ENCODE assay signal across 14 cellular contexts in genomic region chr22:27223317-27224177, GRCh38.
DNase-seq lines count a peak whose midpoint lies in the region; ATAC-seq and TF ChIP-seq lines count a peak whose summit lies in the region.
"Had no signal": no experiment of that assay in that cellular context is flagged by ENCODE, and none has a peak within 500 bp of the region (broad histone marks: within the 10 kb centered on the region; RNA-seq: fewer than 3 reads in every experiment).

No MANE protein-coding gene starts in this region.

- H3K27me3 ChIP-seq in IMR-90 (ENCODE audit: control insufficient read depth, insufficient read depth, low read length) (peaks cover under 1% of the 10 kb centered on the region; the same call in 1 of the 2 replicates), BE2C (no peaks in the 10 kb centered on the region)
- H3K27me3 ChIP-seq in naive thymus-derived CD4-positive, alpha-beta T cell (ENCODE audit: control insufficient read depth in 2 of 2, insufficient read depth in 2 of 2, low read length in 2 of 2), result no peaks in the 10 kb centered on the region

- POLR2A ChIA-PET in IMR-90 (lab: Charles Lee; ENCODE audit: unreplicated experiment), result no interaction called here
- POLR2A ChIA-PET in naive thymus-derived CD4-positive, alpha-beta T cell (lab: Charles Lee), result no interaction called here

- peaks cover 0 to 2% (median 0%) of the 10 kb centered on the region in 11 donors for H3K9me3 Mint-ChIP-seq in naive thymus-derived CD4-positive, alpha-beta T cell
- H3K9me3 Mint-ChIP-seq: activated CD4-positive, alpha-beta memory T cell treated with anti-CD3 and anti-CD28 coated beads for 36 hours had no signal

- no peak overlapping the region for H3K4me2 ChIP-seq in IMR-90 (ENCODE audit: low read depth, low read length)

- no peak overlapping the region for H2BK120ac ChIP-seq in IMR-90 (ENCODE audit: low read depth, low read length)

- H2BK20ac ChIP-seq in IMR-90 (ENCODE audit: low read depth, low read length), result peak overlapping the region; percentile 55; the same call in 1 of the 2 replicates

- H3K4me3 Mint-ChIP-seq in naive thymus-derived CD4-positive, alpha-beta T cell, result no peak overlapping the region
- H3K4me3 Mint-ChIP-seq: activated CD4-positive, alpha-beta memory T cell treated with anti-CD3 and anti-CD28 coated beads for 36 hours had no signal

- TF ChIP-seq CTCF in IMR-90 (conservative IDR thresholded peaks at IDR 0.05; ENCODE audit: low read depth, low read length) (no peak), BE2C (IDR thresholded peaks at IDR 0.05; ENCODE audit: low read depth, low read length) (no peak)

- no peak overlapping the region; the same call in 1 of the 2 replicates for H2AK5ac ChIP-seq in IMR-90 (ENCODE audit: low read depth, low read length)

- no peak overlapping the region for H3K4me3 ChIP-seq in IMR-90 (ENCODE audit: insufficient read depth, low read depth, low read length)
- no peak overlapping the region for H3K4me3 ChIP-seq in naive thymus-derived CD4-positive, alpha-beta T cell (ENCODE audit: low read length)
- H3K4me3 ChIP-seq in BE2C (ENCODE audit: low read depth, low read length), result no peak overlapping the region
- H3K4me3 ChIP-seq: SK-N-MC had no signal

- in situ Hi-C loops in IMR-90 (cut with MboI; ENCODE audit: low sequenced_read_pairs), result no loop called here

- H4K91ac ChIP-seq in IMR-90 (ENCODE audit: insufficient read depth, low read depth, low read length), result no peak overlapping the region

- no peaks in the 10 kb centered on the region for H4K20me1 ChIP-seq in IMR-90 (ENCODE audit: insufficient read depth, low read length)

- intact Hi-C loops in IMR-90 (cut with micrococcal nuclease), result no loop called here
- intact Hi-C loops in naive thymus-derived CD4-positive, alpha-beta T cell (cut with micrococcal nuclease), result no loop called here

- dilution Hi-C loops in IMR-90 (cut with HindIII; ENCODE audit: low sequenced_read_pairs, unreplicated experiment), result no loop called here

- BruUV-seq in IMR-90 (replicated peaks; lab: Mats Ljungman, UMichigan), result no TSS peak

- peak; percentile 64 for ATAC-seq in IMR-90 (ENCODE audit: low read depth)
- no peak for ATAC-seq in naive thymus-derived CD4-positive, alpha-beta T cell

- H3K36me3 ChIP-seq in IMR-90 (ENCODE audit: control insufficient read depth, insufficient read depth, low read length) (no peaks in the 10 kb centered on the region), BE2C (no peaks in the 10 kb centered on the region)
- H3K36me3 ChIP-seq in naive thymus-derived CD4-positive, alpha-beta T cell (ENCODE audit: control insufficient read depth in 2 of 3, insufficient read depth in 3 of 3, low read length in 3 of 3), result no peaks in the 10 kb centered on the region

- no peak overlapping the region for H2AFZ ChIP-seq in IMR-90 (replicated peaks; ENCODE audit: low read length, poor library complexity)

- peak overlapping the region; percentile 43; the same call in 1 of the 2 replicates for H3K4ac ChIP-seq in IMR-90 (ENCODE audit: low read depth, low read length)

- TF ChIP-seq RAD21 in IMR-90 (IDR thresholded peaks at IDR 0.05; ENCODE audit: low read length), result no peak

- WGBS in IMR-90 (ENCODE audit: extremely low coverage in 2 of 2, insufficient read length in 1 of 2), 2 experiments, result no CpG with 5 or more reads among the region's 3 CpGs

- CTCF ChIA-PET in IMR-90 (lab: Yijun Ruan, JAX), result interaction anchor here (0.6 kb wide), 1 partner anchor 11 kb away, joined by 3 read pairs; no protein-coding TSS in a partner anchor
- CTCF ChIA-PET in naive thymus-derived CD4-positive, alpha-beta T cell (lab: Charles Lee), result no interaction called here

- TF ChIP-seq POLR2A in IMR-90 (IDR thresholded peaks at IDR 0.05; ENCODE audit: low read depth, low read length), result no peak

- H4K8ac ChIP-seq in IMR-90 (ENCODE audit: low read depth in 2 of 2, low read length in 2 of 2), result peak overlapping the region in 1 of 2 experiments; percentile 47; a peak in 1 of 4 replicates

- no peak overlapping the region for H2BK15ac ChIP-seq in IMR-90 (ENCODE audit: low read depth, low read length)

- no peak overlapping the region for H3K27ac Mint-ChIP-seq in naive thymus-derived CD4-positive, alpha-beta T cell
- H3K27ac Mint-ChIP-seq: activated CD4-positive, alpha-beta memory T cell treated with anti-CD3 and anti-CD28 coated beads for 36 hours had no signal

- DNase-seq in AG20443 (ENCODE audit: low spot score) (peak; percentile 83), IMR-90 (peak; percentile 89), dedifferentiated amniotic fluid mesenchymal stem cell (ENCODE audit: extremely low spot score) (peak; percentile 68), myocyte (ENCODE audit: low read depth) (peak; percentile 92), BE2C (no peak)
- no peak for DNase-seq in central memory CD4-positive, alpha-beta T cell
- no peak for DNase-seq in naive thymus-derived CD4-positive, alpha-beta T cell
- no peak for DNase-seq in activated naive CD4-positive, alpha-beta T cell treated with anti-CD3 and anti-CD28 coated beads, Interleukin-2, amount 50 U/mL, for 16 hours
- DNase-seq: activated CD4-positive, alpha-beta memory T cell treated with anti-CD3 and anti-CD28 coated beads for 36 hours; foreskin melanocyte; KBM-7; NCI-H345; stimulated activated CD4-positive, alpha-beta T cell treated with anti-CD3 and anti-CD28 coated beads, Interleukin-15, amount 100 ng/mL, for 24 hours had no signal

- H3K4me1 Mint-ChIP-seq in naive thymus-derived CD4-positive, alpha-beta T cell, result no peaks in the 10 kb centered on the region

- H3K27me3 Mint-ChIP-seq in naive thymus-derived CD4-positive, alpha-beta T cell, result peaks cover 2 to 34% (median 14%) of the 10 kb centered on the region in 5 donors

- no peaks in the 10 kb centered on the region for H3K36me3 Mint-ChIP-seq in naive thymus-derived CD4-positive, alpha-beta T cell
- H3K36me3 Mint-ChIP-seq: activated CD4-positive, alpha-beta memory T cell treated with anti-CD3 and anti-CD28 coated beads for 36 hours had no signal

- H2AK9ac ChIP-seq in IMR-90 (replicated peaks; ENCODE audit: low read depth, low read length, poor library complexity), result no peak overlapping the region

- H2BK5ac ChIP-seq in IMR-90 (ENCODE audit: low read depth, low read length, poor library complexity, severe bottlenecking), result no peak overlapping the region

- H3K14ac ChIP-seq in IMR-90 (replicated peaks; ENCODE audit: low read depth, low read length), result no peak overlapping the region

- no peak overlapping the region for H4K5ac ChIP-seq in IMR-90 (ENCODE audit: low read depth, low read length)

- no peak overlapping the region; the same call in 1 of the 2 replicates for H3K18ac ChIP-seq in IMR-90 (ENCODE audit: low read depth, low read length)

- H3K56ac ChIP-seq in IMR-90 (ENCODE audit: extremely low read depth, insufficient read depth, low read length), result no peak overlapping the region

- H3K4me1 ChIP-seq in IMR-90 (ENCODE audit: control insufficient read depth, insufficient read depth, low read length), result peaks cover 13% of the 10 kb centered on the region
- no peaks in the 10 kb centered on the region for H3K4me1 ChIP-seq in naive thymus-derived CD4-positive, alpha-beta T cell (ENCODE audit: control insufficient read depth in 2 of 2, insufficient read depth in 2 of 2, low read length in 2 of 2)
- no peaks in the 10 kb centered on the region for H3K4me1 ChIP-seq in BE2C

- H3K9me3 ChIP-seq in IMR-90 (ENCODE audit: control insufficient read depth, insufficient read depth, low read length), result peaks cover 8% of the 10 kb centered on the region
- peaks cover 0 to 4% (median 0%) of the 10 kb centered on the region in 3 experiments for H3K9me3 ChIP-seq in naive thymus-derived CD4-positive, alpha-beta T cell (ENCODE audit: control insufficient read depth in 2 of 3, low read length in 3 of 3)
- H3K9me3 ChIP-seq in BE2C, result no peaks in the 10 kb centered on the region; the same call in 1 of the 2 replicates

- H3K9me1 ChIP-seq in IMR-90 (ENCODE audit: insufficient read depth, low read length), result no peaks in the 10 kb centered on the region

- H3K79me1 ChIP-seq in IMR-90 (ENCODE audit: low read depth in 1 of 2, low read length in 2 of 2), result no peaks in the 10 kb centered on the region

- no peak overlapping the region for H3K9ac ChIP-seq in IMR-90 (ENCODE audit: low read depth, low read length)

- no peak overlapping the region for H3K27ac ChIP-seq in IMR-90 (ENCODE audit: insufficient read depth, low read length)
- no peak overlapping the region for H3K27ac ChIP-seq in naive thymus-derived CD4-positive, alpha-beta T cell (ENCODE audit: low read depth, low read length)
- H3K27ac ChIP-seq: SK-N-MC had no signal

- no peak overlapping the region for H3K23ac ChIP-seq in IMR-90 (ENCODE audit: low read depth, low read length)

TF ChIP-seq in IMR-90, 13 proteins besides CTCF, POLR2A, EP300 and RAD21:
- TF ChIP-seq SMC3 (IDR thresholded peaks at IDR 0.05; ENCODE audit: low read depth, low read length) (0 out of 2 replicates have a peak, but pooled peaks have one; percentile 12), MAZ (IDR thresholded peaks at IDR 0.05; ENCODE audit: borderline replicate concordance, low read depth, low read length) (no peak), RCOR1 (IDR thresholded peaks at IDR 0.05; ENCODE audit: insufficient replicate concordance, low read length) (peak; percentile 8), FOS (IDR thresholded peaks at IDR 0.05; ENCODE audit: low read depth, low read length) (0 out of 2 replicates have a peak, but pooled peaks have one; percentile 24), MXI1 (IDR thresholded peaks at IDR 0.05; ENCODE audit: borderline replicate concordance, low read depth, low read length) (no peak), BHLHE40 (IDR thresholded peaks at IDR 0.05; ENCODE audit: low read depth, low read length) (peak; percentile 41; the same call in 1 of the 2 replicates), CEBPB (IDR thresholded peaks at IDR 0.05; ENCODE audit: low read depth, low read length) (0 out of 2 replicates have a peak, but pooled peaks have one; percentile 20)

Comparison
In these comparisons a context has a peak if more than half of its experiments do, and no peak if none do; other contexts are left out.
1. DNase-seq: peak in AG20443 (single experiment), IMR-90 (single experiment), dedifferentiated amniotic fluid mesenchymal stem cell (single experiment) and myocyte (single experiment); none in central memory CD4-positive, alpha-beta T cell (single experiment), naive thymus-derived CD4-positive, alpha-beta T cell (0 of 9), activated naive CD4-positive, alpha-beta T cell treated with anti-CD3 and anti-CD28 coated beads, Interleukin-2, amount 50 U/mL, for 16 hours (single experiment) and BE2C (single experiment).